ENCODE assay signal across 1 cellular context in the genomic region with DNA sequence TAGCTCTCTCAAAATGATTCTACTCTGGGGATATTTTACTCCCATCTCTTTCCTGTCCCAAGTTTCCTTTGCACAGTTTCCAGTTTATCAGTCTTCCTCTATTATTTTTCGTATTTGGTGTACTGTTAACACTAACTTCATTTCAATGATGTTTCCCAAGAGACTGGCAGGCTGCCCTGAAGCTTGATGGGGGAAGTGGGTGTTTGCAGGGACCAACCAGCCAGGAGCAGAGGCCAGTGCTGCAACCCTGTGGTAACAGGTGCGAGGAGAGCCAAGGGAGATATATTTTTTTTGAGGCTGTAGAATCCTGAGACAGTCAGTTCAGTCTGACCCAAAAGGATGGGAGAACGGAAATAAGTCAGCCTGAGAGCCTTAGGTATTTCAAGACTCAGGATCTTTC.
TF ChIP-seq lines count a peak whose summit lies in the region.

No MANE protein-coding gene starts in this region.

TF ChIP-seq in endothelial cell of umbilical vein, 7 proteins besides CTCF, POLR2A, EP300 and RAD21:
- TF ChIP-seq GATA2 (IDR thresholded peaks at IDR 0.05; ENCODE audit: insufficient read depth, insufficient read length, low read depth, low read length) (no peak), JUN (IDR thresholded peaks at IDR 0.05; ENCODE audit: borderline replicate concordance, insufficient read depth, insufficient read length, low read depth) (no peak)
